Comparison of ENCODE assay signal across 1 cellular context in the genomic region with DNA sequence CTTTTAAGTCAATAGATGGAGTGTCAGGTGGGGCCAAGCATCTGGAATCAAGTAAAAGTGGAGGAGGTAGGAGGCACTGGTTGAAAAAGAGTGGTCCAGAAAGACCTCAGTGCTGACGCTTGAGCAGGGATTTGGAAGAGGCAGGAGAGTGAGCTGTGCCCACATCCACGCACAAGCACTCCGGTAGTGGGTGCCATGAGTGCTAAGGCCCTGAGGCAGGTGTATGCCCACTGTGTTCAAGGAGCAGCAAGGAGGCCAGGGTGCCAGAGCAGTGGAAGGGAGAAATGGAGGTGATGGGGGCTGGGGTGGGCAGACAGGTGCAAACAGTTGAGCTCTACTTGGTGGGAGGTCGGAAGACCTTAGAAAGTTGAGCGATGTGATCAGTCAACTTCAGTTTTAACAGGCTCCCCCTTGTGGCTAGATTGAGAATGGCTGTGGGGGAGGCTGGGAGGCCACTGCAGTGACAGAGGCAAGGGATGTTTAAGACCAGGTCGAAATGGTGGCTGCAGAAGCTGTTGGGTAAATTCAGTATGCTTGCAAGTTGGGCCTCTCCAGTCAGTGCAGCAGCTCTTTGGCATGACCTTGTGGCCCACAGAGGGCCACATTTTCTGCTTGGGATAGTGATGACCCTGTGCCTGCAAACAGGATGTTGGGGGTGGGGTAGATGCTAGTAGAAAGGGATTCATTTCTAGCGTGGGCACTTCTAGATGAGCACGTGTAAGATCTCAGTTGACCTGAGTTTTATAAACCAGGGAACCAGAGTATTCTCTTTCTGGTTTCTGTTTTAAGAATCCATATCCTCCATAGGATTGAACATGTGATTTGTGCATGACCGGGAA.
TF ChIP-seq lines count a peak whose summit lies in the region.

No MANE protein-coding gene starts in this region.

TF ChIP-seq in H1, 55 proteins besides CTCF, POLR2A, EP300 and RAD21:
- TF ChIP-seq SIN3A (conservative IDR thresholded peaks at IDR 0.05 in 1 of 2, IDR thresholded peaks at IDR 0.05 in 1 of 2; ENCODE audit: low read depth in 1 of 2, low read length in 2 of 2) (no peak), CBX5 (IDR thresholded peaks at IDR 0.05; ENCODE audit: low read depth, low read length) (no peak)
